11 cellular contexts compared by ENCODE assay signal in the genomic region with DNA sequence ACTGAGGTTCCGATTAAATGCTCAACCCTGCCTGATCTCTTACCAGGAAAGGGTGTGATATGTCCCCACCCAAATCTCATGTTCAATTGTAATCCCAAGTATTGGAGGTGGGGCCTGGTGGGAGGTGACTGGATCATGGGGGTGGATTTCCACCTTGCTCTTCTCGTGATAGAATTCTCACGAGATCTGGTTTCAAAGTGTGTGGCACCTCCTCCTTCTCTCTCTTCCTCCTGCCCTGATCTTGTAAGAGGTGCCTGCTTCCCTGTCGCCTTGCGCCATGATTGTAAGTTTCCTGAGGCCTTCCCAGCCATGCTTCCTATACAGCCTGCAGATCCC. TPM values are rescaled to one million over a fixed set of nuclear protein-coding genes. Genes with fewer than 3 reads are reported as not detected.
DNase-seq lines count a peak whose midpoint lies in the region; ATAC-seq lines count a peak whose summit lies in the region.
"Had no signal": no experiment of that assay in that cellular context is flagged by ENCODE, and none has a peak within 500 bp of the region (broad histone marks: within the 10 kb centered on the region; RNA-seq: fewer than 3 reads in every experiment).

No MANE protein-coding gene starts in this region.

- H3K4me1 Mint-ChIP-seq in activated T-cell treated with anti-CD3 and anti-CD28 coated beads, Interleukin-2, amount 50 U/mL, for 24 hours (ENCODE audit: low read depth): peaks cover 70% of the 10 kb centered on the region
- H3K4me1 Mint-ChIP-seq in activated naive CD8-positive, alpha-beta T cell treated with anti-CD3 and anti-CD28 coated beads, Interleukin-2, amount 50 U/mL, for 24 hours: peaks cover 73% of the 10 kb centered on the region
- H3K4me1 Mint-ChIP-seq in stimulated activated naive B cell treated with anti-CD40 and anti-IgM and Interleukin-4, amounts not matched to agents 10 μg/mL and 1 μg/mL and 100 μg/mL, for 72 hours: peaks cover 58 to 64% of the 10 kb centered on the region in 2 donors

- H3K4me3 Mint-ChIP-seq in activated T-cell treated with anti-CD3 and anti-CD28 coated beads, Interleukin-2, amount 50 U/mL, for 24 hours: peak overlapping the region; percentile 1
- peak overlapping the region; percentile 45 for H3K4me3 Mint-ChIP-seq in activated naive CD8-positive, alpha-beta T cell treated with anti-CD3 and anti-CD28 coated beads, Interleukin-2, amount 50 U/mL, for 24 hours
- H3K4me3 Mint-ChIP-seq in stimulated activated naive B cell treated with anti-CD40 and anti-IgM and Interleukin-4, amounts not matched to agents 10 μg/mL and 1 μg/mL and 100 μg/mL, for 72 hours: peak overlapping the region; percentile 50 to 57

- no peaks in the 10 kb centered on the region for H3K27me3 Mint-ChIP-seq in activated T-cell treated with anti-CD3 and anti-CD28 coated beads, Interleukin-2, amount 50 U/mL, for 24 hours
- no peaks in the 10 kb centered on the region for H3K27me3 Mint-ChIP-seq in activated naive CD8-positive, alpha-beta T cell treated with anti-CD3 and anti-CD28 coated beads, Interleukin-2, amount 50 U/mL, for 24 hours
- no peaks in the 10 kb centered on the region for H3K27me3 Mint-ChIP-seq in stimulated activated naive B cell treated with anti-CD40 and anti-IgM and Interleukin-4, amounts not matched to agents 10 μg/mL and 1 μg/mL and 100 μg/mL, for 72 hours

- no peaks in the 10 kb centered on the region for H4K20me1 ChIP-seq in Karpas-422 (ENCODE audit: insufficient read depth, low read depth, low read length)

- H3K36me3 ChIP-seq in Karpas-422 (ENCODE audit: insufficient read depth, low read length): no peaks in the 10 kb centered on the region

- no peaks in the 10 kb centered on the region for H3K9me3 ChIP-seq in Karpas-422 (ENCODE audit: low read length)

- intact Hi-C loops in Right ventricle myocardium superior (cut with DNase I): no loop called here

- H3K27me3 ChIP-seq in Karpas-422 (ENCODE audit: low read length): no peaks in the 10 kb centered on the region

- DNase-seq in activated T-cell treated with anti-CD3 and anti-CD28 coated beads, Interleukin-2, amount 50 U/mL, for 24 hours: no peak
- DNase-seq in activated T-cell treated with anti-CD3 and anti-CD28 coated beads for 4 hours (no peak), Karpas-422 (peak; percentile 66), Right ventricle myocardium superior (no peak)
- DNase-seq in activated naive CD8-positive, alpha-beta T cell treated with anti-CD3 and anti-CD28 coated beads, Interleukin-2, amount 50 U/mL, for 24 hours: no peak
- no peak for DNase-seq in stimulated activated naive B cell treated with anti-CD40 and anti-IgM and Interleukin-4, amounts not matched to agents 10 μg/mL and 1 μg/mL and 100 μg/mL, for 72 hours

- no peaks in the 10 kb centered on the region for H3K9me2 ChIP-seq in Karpas-422 (replicated peaks; ENCODE audit: insufficient read depth, low read length)

- peak overlapping the region; percentile 53; the same call in 1 of the 2 replicates for H3K4me3 ChIP-seq in Karpas-422 (ENCODE audit: low read length)

- H3K9ac ChIP-seq in Karpas-422 (ENCODE audit: low read length): peak overlapping the region; percentile 59

- peak overlapping the region; percentile 77 for H3K4me2 ChIP-seq in Karpas-422 (ENCODE audit: low read depth, low read length, poor library complexity, severe bottlenecking)

- peak overlapping the region; percentile 11 for H3K27ac Mint-ChIP-seq in activated T-cell treated with anti-CD3 and anti-CD28 coated beads, Interleukin-2, amount 50 U/mL, for 24 hours
- peak overlapping the region; percentile 80 for H3K27ac Mint-ChIP-seq in activated naive CD8-positive, alpha-beta T cell treated with anti-CD3 and anti-CD28 coated beads, Interleukin-2, amount 50 U/mL, for 24 hours
- H3K27ac Mint-ChIP-seq in stimulated activated naive B cell treated with anti-CD40 and anti-IgM and Interleukin-4, amounts not matched to agents 10 μg/mL and 1 μg/mL and 100 μg/mL, for 72 hours: peak overlapping the region; percentile 98

- no peak overlapping the region for H2AFZ ChIP-seq in Karpas-422 (ENCODE audit: low read length)

- no peaks in the 10 kb centered on the region for H3K9me3 Mint-ChIP-seq in activated T-cell treated with anti-CD3 and anti-CD28 coated beads, Interleukin-2, amount 50 U/mL, for 24 hours
- H3K9me3 Mint-ChIP-seq in activated naive CD8-positive, alpha-beta T cell treated with anti-CD3 and anti-CD28 coated beads, Interleukin-2, amount 50 U/mL, for 24 hours: no peaks in the 10 kb centered on the region
- peaks cover 0 to 11% of the 10 kb centered on the region in 2 donors for H3K9me3 Mint-ChIP-seq in stimulated activated naive B cell treated with anti-CD40 and anti-IgM and Interleukin-4, amounts not matched to agents 10 μg/mL and 1 μg/mL and 100 μg/mL, for 72 hours

- peaks cover 71% of the 10 kb centered on the region for H3K4me1 ChIP-seq in Karpas-422 (ENCODE audit: low read length)

- peak overlapping the region; percentile 90 for H3K27ac ChIP-seq in Karpas-422 (ENCODE audit: low read length)
- H3K27ac ChIP-seq: RWPE1 had no signal

- no peaks in the 10 kb centered on the region for H3K36me3 Mint-ChIP-seq in activated T-cell treated with anti-CD3 and anti-CD28 coated beads, Interleukin-2, amount 50 U/mL, for 24 hours (ENCODE audit: low read depth)
- peaks cover 3% of the 10 kb centered on the region for H3K36me3 Mint-ChIP-seq in activated naive CD8-positive, alpha-beta T cell treated with anti-CD3 and anti-CD28 coated beads, Interleukin-2, amount 50 U/mL, for 24 hours (ENCODE audit: low read depth)
- no peaks in the 10 kb centered on the region for H3K36me3 Mint-ChIP-seq in stimulated activated naive B cell treated with anti-CD40 and anti-IgM and Interleukin-4, amounts not matched to agents 10 μg/mL and 1 μg/mL and 100 μg/mL, for 72 hours

- no peaks in the 10 kb centered on the region for H3K79me2 ChIP-seq in Karpas-422 (ENCODE audit: low read length)

- no peak for ATAC-seq in activated naive CD8-positive, alpha-beta T cell treated with anti-CD3 and anti-CD28 coated beads, Interleukin-2, amount 50 U/mL, for 24 hours
- no peak for ATAC-seq in stimulated activated naive B cell treated with anti-CD40 and anti-IgM and Interleukin-4, amounts not matched to agents 10 μg/mL and 1 μg/mL and 100 μg/mL, for 72 hours (replicated peaks)
- ATAC-seq in HG03457 (IDR thresholded peaks at IDR 0.05; ENCODE audit: unreplicated experiment) (no peak), Right ventricle myocardium superior (ENCODE audit: poor library complexity) (no peak), GM18867 (IDR thresholded peaks at IDR 0.05; ENCODE audit: unreplicated experiment) (no peak)

RNA-seq across cellular contexts. Expression of a gene that starts 34.9 kb away (rescaled TPM):
- total RNA-seq in Karpas-422 (2014; rRNA removed; shearing (Covaris generic); ENCODE audit: low replicate concordance): 0.26 and 0.54 TPM in 2 replicates
- total RNA-seq in Right ventricle myocardium superior: not detected
- total RNA-seq: HT1080, myocyte had no signal

RNA-seq across cellular contexts. Expression of a gene that starts 52.5 kb away (rescaled TPM):
- total RNA-seq in Karpas-422 (2014; rRNA removed; shearing (Covaris generic); ENCODE audit: low replicate concordance): 47.1 and 51.4 TPM in 2 replicates
- total RNA-seq in Right ventricle myocardium superior: 3.8 TPM
- total RNA-seq: myocyte had no signal

RNA-seq across cellular contexts. Expression of a gene that starts 57.5 kb away (rescaled TPM):
- not detected in 2 replicates for total RNA-seq in Karpas-422 (2014; rRNA removed; shearing (Covaris generic); ENCODE audit: low replicate concordance)
- not detected for total RNA-seq in Right ventricle myocardium superior
- total RNA-seq: HT1080, myocyte had no signal

Comparison
In these comparisons a context has a peak if more than half of its experiments do, and no peak if none do; other contexts are left out.
1. H3K27ac Mint-ChIP-seq: peak in every context shown above with its lines; median percentile 98 in stimulated activated naive B cell treated with anti-CD40 and anti-IgM and Interleukin-4, amounts not matched to agents 10 μg/mL and 1 μg/mL and 100 μg/mL, for 72 hours; 80 in activated naive CD8-positive, alpha-beta T cell treated with anti-CD3 and anti-CD28 coated beads, Interleukin-2, amount 50 U/mL, for 24 hours; 11 in activated T-cell treated with anti-CD3 and anti-CD28 coated beads, Interleukin-2, amount 50 U/mL, for 24 hours.
2. H3K4me3 Mint-ChIP-seq: peak in every context shown above with its lines; median percentile 54 in stimulated activated naive B cell treated with anti-CD40 and anti-IgM and Interleukin-4, amounts not matched to agents 10 μg/mL and 1 μg/mL and 100 μg/mL, for 72 hours; 45 in activated naive CD8-positive, alpha-beta T cell treated with anti-CD3 and anti-CD28 coated beads, Interleukin-2, amount 50 U/mL, for 24 hours; 1 in activated T-cell treated with anti-CD3 and anti-CD28 coated beads, Interleukin-2, amount 50 U/mL, for 24 hours.